Comparison of ENCODE assay signal across 21 cellular contexts in the genomic region with DNA sequence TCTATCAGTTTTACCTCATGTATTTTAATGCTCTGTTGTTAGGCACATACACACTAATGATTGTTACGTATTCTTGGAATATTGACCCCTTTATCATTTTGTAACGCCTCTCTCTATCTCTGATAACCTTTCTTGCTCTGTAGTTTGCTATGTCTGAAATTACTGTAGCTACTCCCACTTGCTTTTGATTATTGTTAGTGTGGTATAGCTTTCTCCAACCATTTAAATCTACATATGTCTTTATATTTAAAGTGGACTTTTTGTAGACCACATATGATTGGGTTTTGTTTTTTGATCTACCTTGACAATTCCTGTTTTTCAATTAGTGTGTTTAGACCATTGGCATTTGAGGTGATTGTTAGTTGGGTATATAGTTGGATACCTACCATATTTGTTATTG. TPM values are rescaled to one million over a fixed set of nuclear protein-coding genes. Genes with fewer than 3 reads are reported as not detected.
DNase-seq lines count a peak whose midpoint lies in the region; ATAC-seq, FAIRE-seq and TF ChIP-seq lines count a peak whose summit lies in the region.
"Had no signal": no experiment of that assay in that cellular context is flagged by ENCODE, and none has a peak within 500 bp of the region (broad histone marks: within the 10 kb centered on the region; RNA-seq: fewer than 3 reads in every experiment).

No MANE protein-coding gene starts in this region.

- TF ChIP-seq CTCF in HEK293 (tag by site-specific recombination; IDR thresholded peaks at IDR 0.05) = no peak
- TF ChIP-seq CTCF in K562 (IDR thresholded peaks at IDR 0.05 in 2 of 3, conservative IDR thresholded peaks at IDR 0.05 in 1 of 3; ENCODE audit: insufficient read depth in 2 of 3, low read depth in 1 of 3, low read length in 3 of 3) = no peak

- H3K4me1 ChIP-seq in HEK293 (ENCODE audit: control insufficient read depth, insufficient read depth, low read length) (no peaks in the 10 kb centered on the region), K562 (replicated peaks in 1 of 2; ENCODE audit: control insufficient read depth in 2 of 2, insufficient read depth in 2 of 2, low read length in 2 of 2) (no peaks in the 10 kb centered on the region; a peak in 1 of 5 replicates)
- H3K4me1 ChIP-seq: A549; BLaER1 treated with 17β-estradiol and CSF1 and Interleukin-3, amounts not matched to agents 10 nM and 100 nM; Caco-2 had no signal

- CTCF ChIA-PET in HEK293 (lab: Yijun Ruan, JAX) = no interaction called here
- CTCF ChIA-PET in K562 (lab: Yijun Ruan, JAX; ENCODE audit: low intra/inter-chr PET ratio) = no interaction called here

- H3K9ac ChIP-seq in K562 (ENCODE audit: insufficient read depth in 1 of 2, low read depth in 2 of 2, low read length in 2 of 2) = no peak overlapping the region
- H3K9ac ChIP-seq: BLaER1 treated with 17β-estradiol and CSF1 and Interleukin-3, amounts not matched to agents 10 nM and 100 nM had no signal

- POLR2A ChIA-PET in HEK293 (lab: Yijun Ruan, JAX) (no interaction called here), K562 (lab: Yijun Ruan, JAX) (no interaction called here)

- no peak for TF ChIP-seq RAD21 in K562 (CRISPR knock-in tag; conservative IDR thresholded peaks at IDR 0.05 in 1 of 2, IDR thresholded peaks at IDR 0.05 in 1 of 2)

- ATAC-seq in K562 = no peak
- ATAC-seq in HG02981 (IDR thresholded peaks at IDR 0.05; ENCODE audit: unreplicated experiment) = no peak
- no peak for ATAC-seq in GM21390 (IDR thresholded peaks at IDR 0.05; ENCODE audit: unreplicated experiment)
- ATAC-seq: A549; CD8-positive, alpha-beta T cell had no signal

- no TSS peak for BruUV-seq in K562 (replicated peaks; lab: Mats Ljungman, UMichigan)

- WGBS in K562 (ENCODE audit: insufficient coverage, low coverage, missing lambda C conversion rate) = 58% methylated on average over 2 of the region's 2 CpGs

- H3K27ac ChIP-seq in HEK293 (ENCODE audit: extremely low read depth, low read depth, low read length) (no peak overlapping the region), K562 (ENCODE audit: extremely low read depth, low read depth, low read length) (no peak overlapping the region)
- H3K27ac ChIP-seq: 22Rv1; A549; BLaER1 treated with 17β-estradiol and CSF1 and Interleukin-3, amounts not matched to agents 10 nM and 100 nM; C4-2B had no signal

- H3K36me3 ChIP-seq in HEK293 (ENCODE audit: control insufficient read depth in 2 of 2, insufficient read depth in 1 of 2, low read length in 2 of 2) = no peaks in the 10 kb centered on the region
- no peaks in the 10 kb centered on the region for H3K36me3 ChIP-seq in K562 (ENCODE audit: control insufficient read depth, insufficient read depth, low read length)
- H3K36me3 ChIP-seq: BLaER1 treated with 17β-estradiol and CSF1 and Interleukin-3, amounts not matched to agents 10 nM and 100 nM had no signal

- TF ChIP-seq EP300 in K562 (IDR thresholded peaks at IDR 0.05; ENCODE audit: low read length) = no peak

- DNase-seq in GM12891 (ENCODE audit: insufficient read length, low spot score) (no peak), K562 (ENCODE audit: extremely low read depth in 1 of 4, low spot score in 3 of 4) (no peak), NCI-H82 treated with DMSO at 0.1 percent for 48 hours (lab: John Stamatoyannopoulos, UW; ENCODE audit: unreplicated experiment) (no peak)
- DNase-seq: AML-193; Caco-2; Calu3; CD4-positive, alpha-beta T cell; CD8-positive, alpha-beta T cell; DMS79 treated with DMSO at 0.1 percent for 48 hours; GF-D8 had no signal

- FAIRE-seq in GM12891 (lab: Jason Lieb, UNC) (peak; percentile 31), K562 (lab: Jason Lieb, UNC) (peak; percentile 32)
- FAIRE-seq: A549, D721Med, G401.6, GM12892, GM19239 had no signal

- H3K4me2 ChIP-seq in K562 (ENCODE audit: insufficient read depth, low read length) = no peak overlapping the region
- H3K4me2 ChIP-seq: A549; BLaER1 treated with 17β-estradiol and CSF1 and Interleukin-3, amounts not matched to agents 10 nM and 100 nM had no signal

- peaks cover 9% of the 10 kb centered on the region; the same call in 2 of the 3 replicates for H3K79me2 ChIP-seq in K562 (ENCODE audit: control insufficient read depth, insufficient read depth, low read length)

- no peaks in the 10 kb centered on the region for H4K20me1 ChIP-seq in K562 (replicated peaks; ENCODE audit: control insufficient read depth, insufficient read depth, low read length)
- H4K20me1 ChIP-seq: BLaER1 treated with 17β-estradiol and CSF1 and Interleukin-3, amounts not matched to agents 10 nM and 100 nM had no signal

- intact Hi-C loops in K562 (cut with micrococcal nuclease) = no loop called here

- H3K9me3 ChIP-seq in HEK293 (ENCODE audit: control insufficient read depth, insufficient read depth, low read depth, low read length) = no peaks in the 10 kb centered on the region
- H3K9me3 ChIP-seq in K562 (replicated peaks; ENCODE audit: control insufficient read depth, insufficient read depth, low read depth, low read length) = no peaks in the 10 kb centered on the region; the same call in 1 of the 2 replicates

- no peaks in the 10 kb centered on the region for H3K9me1 ChIP-seq in K562 (ENCODE audit: control insufficient read depth, insufficient read depth, low read length)

- TF ChIP-seq POLR2A in GM12891 (IDR thresholded peaks at IDR 0.05; ENCODE audit: low read depth, low read length) (no peak), K562 (conservative IDR thresholded peaks at IDR 0.05) (no peak)

- H3K4me3 ChIP-seq in HEK293 (ENCODE audit: low read depth, low read length) = no peak overlapping the region
- H3K4me3 ChIP-seq in K562 = no peak overlapping the region
- H3K4me3 ChIP-seq: A549; BLaER1 treated with 17β-estradiol and CSF1 and Interleukin-3, amounts not matched to agents 10 nM and 100 nM had no signal

- H2AFZ ChIP-seq in K562 (ENCODE audit: low read depth, low read length) = no peak overlapping the region

- no peaks in the 10 kb centered on the region for H3K27me3 ChIP-seq in K562 (ENCODE audit: control insufficient read depth in 2 of 2, insufficient read depth in 2 of 2, low read length in 2 of 2)
- H3K27me3 ChIP-seq: BLaER1 treated with 17β-estradiol and CSF1 and Interleukin-3, amounts not matched to agents 10 nM and 100 nM had no signal

- in situ Hi-C loops in K562 (cut with MboI) = no loop called here

TF ChIP-seq in GM12891, 5 proteins besides CTCF, POLR2A, EP300 and RAD21:
- TF ChIP-seq TAF1 (IDR thresholded peaks at IDR 0.05; ENCODE audit: low read depth, low read length) (no peak), PAX5 (IDR thresholded peaks at IDR 0.05; ENCODE audit: insufficient read depth, low read length, severe bottlenecking) (no peak), POU2F2 (IDR thresholded peaks at IDR 0.05; ENCODE audit: low read depth, low read length) (no peak), SPI1 (IDR thresholded peaks at IDR 0.05; ENCODE audit: low read depth, low read length) (no peak), POLR2AphosphoS5 (IDR thresholded peaks at IDR 0.05; ENCODE audit: low read depth, low read length) (no peak)
TF ChIP-seq in GM12891: peak in this region for 0.

TF ChIP-seq in HEK293, 187 proteins besides CTCF, POLR2A, EP300 and RAD21:
- TF ChIP-seq ZNF830 (tag by site-specific recombination; IDR thresholded peaks at IDR 0.05; ENCODE audit: low read depth) (no peak), ZNF843 (tag by site-specific recombination; IDR thresholded peaks at IDR 0.05) (no peak), ZNF24 (tag by site-specific recombination; IDR thresholded peaks at IDR 0.05) (no peak), ZNF354C (tag by site-specific recombination; IDR thresholded peaks at IDR 0.05; ENCODE audit: borderline replicate concordance, low read depth) (no peak), ZNF16 (tag by site-specific recombination; IDR thresholded peaks at IDR 0.05; ENCODE audit: low read depth) (no peak), ZNF571 (tag by site-specific recombination; IDR thresholded peaks at IDR 0.05) (no peak), ZNF211 (tag by site-specific recombination; IDR thresholded peaks at IDR 0.05; ENCODE audit: low read depth) (peak; percentile 98), ZNF560 (tag by site-specific recombination; IDR thresholded peaks at IDR 0.05; ENCODE audit: borderline replicate concordance) (no peak)

TF ChIP-seq in K562, 482 proteins besides CTCF, POLR2A, EP300 and RAD21 (continues in another document):
- TF ChIP-seq NFRKB (IDR thresholded peaks at IDR 0.05; ENCODE audit: low read depth) = no peak
- no peak for TF ChIP-seq HDAC1 (IDR thresholded peaks at IDR 0.05)

RNA-seq across cellular contexts. Expression of gene CRADD, which starts 43.4 kb away (rescaled TPM):
- 6.1 TPM for polyA plus RNA-seq in GM12891 (2012; ENCODE audit: low read depth, missing spikeins)
- 40.5 and 42.6 TPM in 2 replicates for total RNA-seq in K562 (2011; cell fraction: chromatin; rRNA removed; ENCODE audit: low replicate concordance)
- total RNA-seq in K562 (2011; cell fraction: nucleolus; rRNA removed) = 19.3 and 19.5 TPM in 2 replicates
- 30.1 and 58.6 TPM in 2 replicates for total RNA-seq in K562 (2011; cell fraction: nucleoplasm; rRNA removed)
- 34.0 and 41.1 TPM in 2 replicates for total RNA-seq in K562 (2014; rRNA removed)
- total RNA-seq in K562 (2014; rRNA removed; fragmentation: Illumina TruSeq; extraction: Trizol) = 25.9 and 36.2 TPM in 2 replicates
- 25.2 and 26.4 TPM in 2 replicates for total RNA-seq in K562 (2015; rRNA removed; fragmentation: Illumina TruSeq; extraction: Trizol)
- total RNA-seq in K562 (2021) = 29.5 and 31.4 TPM in 2 replicates
- 25.9 and 26.6 TPM in 2 replicates for polyA plus RNA-seq in K562 (2011; rRNA removed)
- polyA plus RNA-seq in K562 (2011; cell fraction: cytosol; rRNA removed) = 34.4 and 35.1 TPM in 2 replicates
- 9.0 and 12.8 TPM in 2 replicates for polyA plus RNA-seq in K562 (2011; cell fraction: nucleus; rRNA removed)
- polyA plus RNA-seq in K562 (2012) = 29.0 and 43.4 TPM in 2 replicates
- polyA plus RNA-seq in K562 (2014; fragmentation: Illumina TruSeq; extraction: Trizol) = 24.1 and 32.1 TPM in 2 replicates
- polyA plus RNA-seq in K562 (2014; fragmentation: Nextera tagmentation; extraction: Ambion mirVana) = 10 to 100 TPM; 20.5 to 24.9 TPM
- polyA plus RNA-seq in K562 (2014; rRNA removed) = 38.2 and 38.6 TPM in 2 replicates
- polyA minus RNA-seq in K562 (2011; rRNA and poly(A)+ RNA removed) = 15.8 and 23.3 TPM in 2 replicates
- polyA minus RNA-seq in K562 (2011; cell fraction: cytosol; rRNA and poly(A)+ RNA removed) = 5.2 and 10.3 TPM in 2 replicates
- polyA minus RNA-seq in K562 (2011; cell fraction: nucleus; rRNA and poly(A)+ RNA removed) = 12.8 and 14.1 TPM in 2 replicates
